In genomic region chr20:3924304-3925112, GRCh38 we compare ENCODE assay signal across 10 cellular contexts. TPM values are rescaled to one million over a fixed set of nuclear protein-coding genes. Genes with fewer than 3 reads are reported as not detected.
A peak's percentile ranks its signal among the peaks of the same experiment; 100 is the strongest.
DNase-seq lines count a peak whose midpoint lies in the region; ATAC-seq and TF ChIP-seq lines count a peak whose summit lies in the region.
"Had no signal": no experiment of that assay in that cellular context is flagged by ENCODE, and none has a peak within 500 bp of the region (broad histone marks: within the 10 kb centered on the region; RNA-seq: fewer than 3 reads in every experiment).

No MANE protein-coding gene starts in this region.

- H3K4me3 ChIP-seq in right lobe of liver (no peak overlapping the region), upper lobe of right lung (no peak overlapping the region)
- H3K4me3 ChIP-seq: skin epidermis had no signal

- H3K4me1 ChIP-seq in right lobe of liver: no peaks in the 10 kb centered on the region
- H3K4me1 ChIP-seq in upper lobe of right lung: peaks cover 36% of the 10 kb centered on the region

- intact Hi-C loops in Right ventricle myocardium inferior (cut with DNase I): no loop called here
- intact Hi-C loops in cardiac septum (cut with DNase I): no loop called here
- intact Hi-C loops in right lobe of liver (cut with DNase I): loop anchor here in 1 of 2 donors (10.0 kb wide), 1 partner anchor 50 kb away; no protein-coding TSS in a partner anchor
- intact Hi-C loops in upper lobe of right lung (cut with DNase I): no loop called here

- no peak for TF ChIP-seq POLR2A in right lobe of liver (IDR thresholded peaks at IDR 0.05)

- H3K27ac ChIP-seq in angular gyrus (ENCODE audit: low read depth, low read length): peak overlapping the region; percentile 59
- H3K27ac ChIP-seq in right lobe of liver: no peak overlapping the region
- H3K27ac ChIP-seq in upper lobe of right lung: no peak overlapping the region

- DNase-seq in Right ventricle myocardium inferior (ENCODE audit: missing footprints) (peak; percentile 82), cardiac septum (ENCODE audit: low spot score) (no peak), right lobe of liver (peak in 2 of 3 donors; percentile 45 to 61), upper lobe of right lung (peak; percentile 83), NCI-H1417 (lab: John Stamatoyannopoulos, UW) (no peak), NCI-H187 (lab: John Stamatoyannopoulos, UW) (no peak)
- DNase-seq: effector CD8-positive, alpha-beta T cell had no signal

- ATAC-seq in Right ventricle myocardium inferior: peak; percentile 49
- ATAC-seq in right lobe of liver: peak; percentile 10 to 28 (median 22)
- peak; percentile 74 for ATAC-seq in upper lobe of right lung
- no peak for ATAC-seq in GM21515 (IDR thresholded peaks at IDR 0.05; ENCODE audit: unreplicated experiment)

- H3K36me3 ChIP-seq in right lobe of liver (peaks cover 0 to 23% (median 9%) of the 10 kb centered on the region in 4 donors), upper lobe of right lung (peaks cover 55% of the 10 kb centered on the region)

- TF ChIP-seq CTCF in right lobe of liver (IDR thresholded peaks at IDR 0.05) (no peak), upper lobe of right lung (IDR thresholded peaks at IDR 0.05) (no peak)

- H3K27me3 ChIP-seq in right lobe of liver (no peaks in the 10 kb centered on the region), upper lobe of right lung (no peaks in the 10 kb centered on the region)

- no peaks in the 10 kb centered on the region for H3K9me3 ChIP-seq in right lobe of liver
- no peaks in the 10 kb centered on the region for H3K9me3 ChIP-seq in upper lobe of right lung

- 79% methylated on average over 8 of the region's 13 CpGs for WGBS in right lobe of liver (ENCODE audit: insufficient coverage, low coverage, low lambda C conversion rate, missing lambda C conversion rate)

RNA-seq across cellular contexts. Expression of gene PANK2, which starts 35.3 kb away (rescaled TPM):
- 16.6 TPM for total RNA-seq in Right ventricle myocardium inferior
- total RNA-seq in cardiac septum: 21.5 TPM
- total RNA-seq in right lobe of liver: 10 to 100 TPM; 13.0 to 17.8 (median 13.8) TPM
- total RNA-seq in upper lobe of right lung: 37.6 TPM

Comparison
In these comparisons a context has a peak if more than half of its experiments do, and no peak if none do; other contexts are left out.
1. DNase-seq: peak in Right ventricle myocardium inferior (single experiment), right lobe of liver (2 of 3) and upper lobe of right lung (single experiment); none in cardiac septum (single experiment), NCI-H1417 (0 of 3) and NCI-H187 (0 of 2).